8 cellular contexts compared by ENCODE assay signal in genomic region chr2:54522624-54523281, GRCh38.
DNase-seq lines count a peak whose midpoint lies in the region; ATAC-seq, FAIRE-seq and TF ChIP-seq lines count a peak whose summit lies in the region.

No MANE protein-coding gene starts in this region.

- peak; percentile 48 for TF ChIP-seq CTCF in WTC11 (IDR thresholded peaks at IDR 0.05)

- H3K9me3 Mint-ChIP-seq in WTC11, result no peaks in the 10 kb centered on the region

- ATAC-seq in GM18508 (IDR thresholded peaks at IDR 0.05; ENCODE audit: insufficient read depth, unreplicated experiment), result peak; percentile 45
- ATAC-seq in HG03060 (IDR thresholded peaks at IDR 0.05; ENCODE audit: low read depth, unreplicated experiment), result peak; percentile 73
- peak; percentile 96 for ATAC-seq in WTC11

- peaks cover 9% of the 10 kb centered on the region for H3K36me3 Mint-ChIP-seq in WTC11

- no peak overlapping the region for H3K27ac Mint-ChIP-seq in WTC11

- CTCF ChIA-PET in WTC11 (lab: Charles Lee), result interaction anchor here (0.6 to 3.1 kb wide), 16 partner anchors 9 to 419 kb away, joined by 3 to 17 read pairs (median 4); no protein-coding TSS in a partner anchor

- H3K4me1 Mint-ChIP-seq in WTC11, result peaks cover 52% of the 10 kb centered on the region

- DNase-seq in NCI-H2107 (lab: John Stamatoyannopoulos, UW) (peak; percentile 59), WTC11 (ENCODE audit: low spot score) (peak; percentile 75), medulla oblongata (ENCODE audit: extremely low spot score) (peak; percentile 72)
- DNase-seq in central memory CD4-positive, alpha-beta T cell, result peak; percentile 71
- DNase-seq in stimulated activated CD8-positive, alpha-beta memory T cell treated with anti-CD3 and anti-CD28 coated beads, Interleukin-7, amount 100 ng/mL, for 24 hours (ENCODE audit: low read depth), result peak; percentile 14

- no peaks in the 10 kb centered on the region for H3K27me3 Mint-ChIP-seq in WTC11 (ENCODE audit: low read depth)

- POLR2A ChIA-PET in WTC11 (lab: Charles Lee), result no interaction called here

- H3K4me3 Mint-ChIP-seq in WTC11, result no peak overlapping the region

- FAIRE-seq in A204.1 (lab: Jason Lieb, UNC), result peak; percentile 16

TF ChIP-seq in WTC11, 78 proteins besides CTCF, POLR2A, EP300 and RAD21:
- no peak for TF ChIP-seq ESRRA (CRISPR knock-in tag; IDR thresholded peaks at IDR 0.05; ENCODE audit: borderline replicate concordance)
- TF ChIP-seq HMGA2 (CRISPR knock-in tag; IDR thresholded peaks at IDR 0.05), result no peak
- TF ChIP-seq ZNF425 (CRISPR knock-in tag; conservative IDR thresholded peaks at IDR 0.05), result no peak
- peak; percentile 91 for TF ChIP-seq ZNF512 (CRISPR knock-in tag; IDR thresholded peaks at IDR 0.05; ENCODE audit: borderline replicate concordance)
TF ChIP-seq in WTC11: peak in this region for 1.

Comparison
In these comparisons a context has a peak if more than half of its experiments do, and no peak if none do; other contexts are left out.
1. Peak in every context shown above with its lines: DNase-seq and ATAC-seq.
2. ATAC-seq: peak in every context shown above with its lines; median percentile 96 in WTC11; 73 in HG03060; 45 in GM18508.
3. DNase-seq: peak in every context shown above with its lines; median percentile 75 in WTC11; 72 in medulla oblongata; 71 in central memory CD4-positive, alpha-beta T cell; 59 in NCI-H2107; 14 in stimulated activated CD8-positive, alpha-beta memory T cell treated with anti-CD3 and anti-CD28 coated beads, Interleukin-7, amount 100 ng/mL, for 24 hours.